14 cellular contexts compared by ENCODE assay signal in genomic region chr6:89972024-89972381, GRCh38.
"Had no signal": no experiment of that assay in that cellular context is flagged by ENCODE, and none has a peak within 500 bp of the region (broad histone marks: within the 10 kb centered on the region; RNA-seq: fewer than 3 reads in every experiment).

No MANE protein-coding gene starts in this region.

- H3K9me3 ChIP-seq: adrenal gland, gastroesophageal sphincter, spleen, stomach, thoracic aorta had no signal

- H3K27me3 ChIP-seq: adrenal gland, gastroesophageal sphincter, spleen, stomach had no signal

- H3K36me3 Mint-ChIP-seq: WTC11 had no signal

- H3K4me3 ChIP-seq: adrenal gland, gastroesophageal sphincter, spleen, stomach, thoracic aorta had no signal

- DNase-seq: activated CD4-positive, alpha-beta T cell treated with anti-CD3 and anti-CD28 coated beads, Interleukin-2, amount 50 U/mL, for 48 hours; activated T-cell treated with anti-CD3 and anti-CD28 coated beads, Interleukin-2, amount 50 U/mL, for 48 hours; adrenal gland; central memory CD4-positive, alpha-beta T cell; effector memory CD4-positive, alpha-beta T cell; nucleus accumbens; spleen; stimulated activated CD4-positive, alpha-beta T cell treated with anti-CD3 and anti-CD28 coated beads, Interleukin-1b, Interleukin-23, amount 100 ng/mL, for 48 hours; stomach; T-helper 1 cell had no signal

- H3K27ac ChIP-seq: adrenal gland, gastroesophageal sphincter, spleen, stomach, thoracic aorta had no signal

- ATAC-seq: gastroesophageal sphincter, sciatic nerve, WTC11 had no signal

- H3K4me3 Mint-ChIP-seq: WTC11 had no signal

- H3K36me3 ChIP-seq: adrenal gland, gastroesophageal sphincter, stomach, thoracic aorta had no signal

- H3K4me1 ChIP-seq: adrenal gland had no signal

- H3K9me3 Mint-ChIP-seq: WTC11 had no signal

- H3K27ac Mint-ChIP-seq: WTC11 had no signal
